ENCODE assay signal across 17 cellular contexts in genomic region chr12:118150625-118151024, GRCh38. TPM values are rescaled to one million over a fixed set of nuclear protein-coding genes. Genes with fewer than 3 reads are reported as not detected.
DNase-seq lines count a peak whose midpoint lies in the region; ATAC-seq, FAIRE-seq and TF ChIP-seq lines count a peak whose summit lies in the region.
"Had no signal": no experiment of that assay in that cellular context is flagged by ENCODE, and none has a peak within 500 bp of the region (broad histone marks: within the 10 kb centered on the region; RNA-seq: fewer than 3 reads in every experiment).

No MANE protein-coding gene starts in this region.

- no peaks in the 10 kb centered on the region for H3K27me3 Mint-ChIP-seq in activated CD4-positive, alpha-beta T cell treated with anti-CD3 and anti-CD28 coated beads, Interleukin-2, amount 10 ng/mL, durations not matched to agents 7 days and 5 days
- no peaks in the 10 kb centered on the region for H3K27me3 Mint-ChIP-seq in CD8-positive, alpha-beta T cell (ENCODE audit: low read depth)
- H3K27me3 Mint-ChIP-seq in central memory CD8-positive, alpha-beta T cell, result no peaks in the 10 kb centered on the region
- no peaks in the 10 kb centered on the region for H3K27me3 Mint-ChIP-seq in glutamatergic neuron (ENCODE audit: unreplicated experiment)

- H3K9me3 Mint-ChIP-seq in activated CD4-positive, alpha-beta T cell treated with anti-CD3 and anti-CD28 coated beads, Interleukin-2, amount 10 ng/mL, durations not matched to agents 7 days and 5 days, result no peaks in the 10 kb centered on the region
- no peaks in the 10 kb centered on the region for H3K9me3 Mint-ChIP-seq in CD8-positive, alpha-beta T cell
- no peaks in the 10 kb centered on the region for H3K9me3 Mint-ChIP-seq in central memory CD8-positive, alpha-beta T cell
- H3K9me3 Mint-ChIP-seq in glutamatergic neuron (ENCODE audit: unreplicated experiment), result no peaks in the 10 kb centered on the region

- H3K4me3 ChIP-seq in CD8-positive, alpha-beta T cell (ENCODE audit: low read depth, low read length), result no peak overlapping the region
- H3K4me3 ChIP-seq: BLaER1 treated with 17β-estradiol and CSF1 and Interleukin-3, amounts not matched to agents 10 nM and 100 nM; HAP-1; Peyer's patch had no signal

- no peaks in the 10 kb centered on the region for H3K4me1 ChIP-seq in CD8-positive, alpha-beta T cell (ENCODE audit: insufficient read depth, low read length)
- H3K4me1 ChIP-seq: HAP-1 had no signal

- FAIRE-seq in HTR-8/SVneo (lab: Jason Lieb, UNC), result no peak

- CTCF ChIA-PET in activated CD4-positive, alpha-beta T cell treated with anti-CD3 and anti-CD28 coated beads, Interleukin-2, amount 10 ng/mL, durations not matched to agents 7 days and 5 days (lab: Charles Lee), result no interaction called here
- CTCF ChIA-PET in CD8-positive, alpha-beta T cell (lab: Charles Lee), result no interaction called here

- H3K36me3 ChIP-seq in CD8-positive, alpha-beta T cell (ENCODE audit: insufficient read depth, low read length), result peaks cover 20% of the 10 kb centered on the region

- POLR2A ChIA-PET in activated CD4-positive, alpha-beta T cell treated with anti-CD3 and anti-CD28 coated beads, Interleukin-2, amount 10 ng/mL, durations not matched to agents 7 days and 5 days (lab: Charles Lee), result no interaction called here
- POLR2A ChIA-PET in CD8-positive, alpha-beta T cell (lab: Charles Lee), result no interaction called here

- no peak for TF ChIP-seq CTCF in CD8-positive, alpha-beta T cell (IDR thresholded peaks at IDR 0.05)
- no peak for TF ChIP-seq CTCF in glutamatergic neuron (IDR thresholded peaks at IDR 0.05; ENCODE audit: partially characterized antibody, unreplicated experiment)

- H3K4me1 Mint-ChIP-seq in activated CD4-positive, alpha-beta T cell treated with anti-CD3 and anti-CD28 coated beads, Interleukin-2, amount 10 ng/mL, durations not matched to agents 7 days and 5 days, result no peaks in the 10 kb centered on the region
- no peaks in the 10 kb centered on the region for H3K4me1 Mint-ChIP-seq in CD8-positive, alpha-beta T cell (ENCODE audit: low read depth)
- peaks cover 7% of the 10 kb centered on the region for H3K4me1 Mint-ChIP-seq in central memory CD8-positive, alpha-beta T cell
- H3K4me1 Mint-ChIP-seq in glutamatergic neuron (ENCODE audit: low read depth, unreplicated experiment), result peaks cover 2% of the 10 kb centered on the region

- H3K36me3 Mint-ChIP-seq in activated CD4-positive, alpha-beta T cell treated with anti-CD3 and anti-CD28 coated beads, Interleukin-2, amount 10 ng/mL, durations not matched to agents 7 days and 5 days (ENCODE audit: low read depth), result peaks cover 26% of the 10 kb centered on the region
- H3K36me3 Mint-ChIP-seq in CD8-positive, alpha-beta T cell, result peaks cover 55% of the 10 kb centered on the region
- H3K36me3 Mint-ChIP-seq in central memory CD8-positive, alpha-beta T cell (ENCODE audit: insufficient read depth), result peaks cover 51% of the 10 kb centered on the region
- H3K36me3 Mint-ChIP-seq in glutamatergic neuron (ENCODE audit: unreplicated experiment), result no peaks in the 10 kb centered on the region

- H3K27ac Mint-ChIP-seq in activated CD4-positive, alpha-beta T cell treated with anti-CD3 and anti-CD28 coated beads, Interleukin-2, amount 10 ng/mL, durations not matched to agents 7 days and 5 days, result peak overlapping the region; percentile 31
- peak overlapping the region; percentile 34 for H3K27ac Mint-ChIP-seq in CD8-positive, alpha-beta T cell
- H3K27ac Mint-ChIP-seq in central memory CD8-positive, alpha-beta T cell (ENCODE audit: low read depth), result peak overlapping the region; percentile 85
- H3K27ac Mint-ChIP-seq in glutamatergic neuron (ENCODE audit: unreplicated experiment), result no peak overlapping the region

- ATAC-seq in CD8-positive, alpha-beta T cell, result no peak
- no peak for ATAC-seq in central memory CD8-positive, alpha-beta T cell (replicated peaks; ENCODE audit: extremely low read depth, poor library complexity, severe bottlenecking)

- intact Hi-C loops in CD8-positive, alpha-beta T cell (cut with DNase I, micrococcal nuclease), result no loop called here

- H3K9me3 ChIP-seq in CD8-positive, alpha-beta T cell (ENCODE audit: low read length), result no peaks in the 10 kb centered on the region
- H3K9me3 ChIP-seq: BLaER1 treated with 17β-estradiol and CSF1 and Interleukin-3, amounts not matched to agents 10 nM and 100 nM; HAP-1; Peyer's patch had no signal

- no peak for DNase-seq in activated CD4-positive, alpha-beta T cell treated with anti-CD3 and anti-CD28 coated beads, Interleukin-2, amount 10 ng/mL, durations not matched to agents 7 days and 5 days
- DNase-seq in activated CD4-positive, alpha-beta T cell treated with anti-CD3 and anti-CD28 coated beads, Interleukin-2, amount 50 U/mL, for 48 hours, result no peak
- DNase-seq in CD8-positive, alpha-beta T cell, result no peak
- DNase-seq in central memory CD8-positive, alpha-beta T cell (ENCODE audit: low spot score in 2 of 2), result no peak
- DNase-seq in medulla oblongata (ENCODE audit: extremely low spot score) (peak; percentile 44), glutamatergic neuron (no peak), HTR-8/SVneo (ENCODE audit: insufficient read length, low spot score) (no peak), cortex of kidney (lab: John Stamatoyannopoulos, UW) (no peak)
- DNase-seq: 8988T, DMS153, IMR-90, NCI-H1417, NCI-H2029 treated with DMSO at 0.1 percent for 48 hours, NCI-H524, Peyer's patch had no signal

- no peak overlapping the region for H3K4me3 Mint-ChIP-seq in activated CD4-positive, alpha-beta T cell treated with anti-CD3 and anti-CD28 coated beads, Interleukin-2, amount 10 ng/mL, durations not matched to agents 7 days and 5 days
- no peak overlapping the region for H3K4me3 Mint-ChIP-seq in CD8-positive, alpha-beta T cell
- H3K4me3 Mint-ChIP-seq in central memory CD8-positive, alpha-beta T cell, result no peak overlapping the region
- no peak overlapping the region for H3K4me3 Mint-ChIP-seq in glutamatergic neuron (ENCODE audit: unreplicated experiment)

- H3K27me3 ChIP-seq in CD8-positive, alpha-beta T cell (ENCODE audit: insufficient read depth, low read length), result no peaks in the 10 kb centered on the region
- H3K27me3 ChIP-seq: BLaER1 treated with 17β-estradiol and CSF1 and Interleukin-3, amounts not matched to agents 10 nM and 100 nM; Peyer's patch had no signal

- no peak overlapping the region for H3K27ac ChIP-seq in CD8-positive, alpha-beta T cell (ENCODE audit: low read depth, low read length)
- H3K27ac ChIP-seq: BLaER1 treated with 17β-estradiol and CSF1 and Interleukin-3, amounts not matched to agents 10 nM and 100 nM; Peyer's patch had no signal

RNA-seq across cellular contexts. Expression of gene PEBP1, which starts 14.7 kb away (rescaled TPM):
- 100 to 1,000 TPM in 1 of 2 experiments, 10 to 100 TPM in 1; 96.3 to 104 TPM for total RNA-seq in activated CD4-positive, alpha-beta T cell treated with anti-CD3 and anti-CD28 coated beads, Interleukin-2, amount 10 ng/mL, durations not matched to agents 7 days and 5 days
- 10 to 100 TPM; 91.2 to 91.6 TPM for total RNA-seq in CD8-positive, alpha-beta T cell
- total RNA-seq in glutamatergic neuron (ENCODE audit: unreplicated experiment), result 224 TPM

RNA-seq across cellular contexts. Expression of gene VSIG10, which starts 46.8 kb away (rescaled TPM):
- 1 to 10 TPM; 6.4 to 6.7 TPM for total RNA-seq in activated CD4-positive, alpha-beta T cell treated with anti-CD3 and anti-CD28 coated beads, Interleukin-2, amount 10 ng/mL, durations not matched to agents 7 days and 5 days
- 1 to 10 TPM; 1.0 to 2.3 TPM for total RNA-seq in CD8-positive, alpha-beta T cell
- total RNA-seq in glutamatergic neuron (ENCODE audit: unreplicated experiment), result 13.3 TPM
